Comparison of ENCODE assay signal across 13 cellular contexts in the genomic region with DNA sequence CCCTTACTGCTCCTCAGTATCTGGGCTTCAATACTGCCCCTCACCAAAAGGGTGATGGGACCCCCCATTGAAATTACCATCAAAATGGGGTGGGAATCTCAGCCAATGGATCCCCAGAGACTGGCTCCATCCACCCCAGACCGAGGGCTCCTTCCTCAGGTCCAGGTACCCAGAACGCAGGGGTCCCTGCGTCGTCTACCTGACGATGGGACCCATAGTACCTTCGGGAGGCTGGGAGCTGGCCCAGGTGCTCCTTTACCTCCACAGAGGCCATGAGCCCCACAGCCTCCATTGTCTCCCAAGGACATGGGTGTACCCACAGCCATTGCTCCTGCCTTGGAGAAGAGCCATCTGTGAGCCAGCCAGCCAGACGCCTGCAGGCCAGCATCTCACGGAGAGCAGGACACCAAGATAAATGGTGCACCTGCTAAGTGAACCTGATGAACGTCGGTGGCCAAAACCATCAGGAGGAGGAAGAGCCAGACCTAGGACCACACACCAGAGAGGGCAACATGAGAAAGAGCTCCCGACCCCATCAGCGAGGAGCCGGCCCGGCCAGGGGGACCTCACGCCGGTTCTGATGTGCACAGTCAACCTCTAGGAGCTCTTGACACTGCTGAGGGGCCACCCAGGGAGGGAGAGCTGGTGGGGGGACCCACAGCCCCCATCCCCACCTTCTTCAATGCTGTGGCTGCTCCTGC.
"Had no signal": no experiment of that assay in that cellular context is flagged by ENCODE, and none has a peak within 500 bp of the region (broad histone marks: within the 10 kb centered on the region; RNA-seq: fewer than 3 reads in every experiment).

No MANE protein-coding gene starts in this region.

- ATAC-seq: gastroesophageal sphincter; heart left ventricle; natural killer cell; stimulated activated naive CD8-positive, alpha-beta T cell treated with anti-CD3 and anti-CD28 coated beads, Interleukin-15, Interleukin-2, amounts not matched to agents 100 U/mL and 50 U/mL, for 24 hours had no signal

- H3K9me3 ChIP-seq: ascending aorta, colonic mucosa, gastroesophageal sphincter, heart left ventricle, tibial artery, uterus had no signal

- H3K4me3 ChIP-seq: ascending aorta, colonic mucosa, gastroesophageal sphincter, heart left ventricle, tibial artery, uterus had no signal

- H3K27me3 ChIP-seq: ascending aorta, colonic mucosa, uterus had no signal

- H3K4me1 ChIP-seq: ascending aorta, colonic mucosa, gastroesophageal sphincter, heart left ventricle, tibial artery, uterus had no signal

- DNase-seq: activated CD4-positive, alpha-beta T cell treated with anti-CD3 and anti-CD28 coated beads for 1 hour; activated T-cell treated with anti-CD3 and anti-CD28 coated beads, Interleukin-2, amount 50 U/mL, for 24 hours; colonic mucosa; mesendoderm; natural killer cell; stimulated activated naive CD8-positive, alpha-beta T cell treated with anti-CD3 and anti-CD28 coated beads, Interleukin-15, Interleukin-2, amounts not matched to agents 100 U/mL and 50 U/mL, for 24 hours; substantia nigra; uterus; WERI-Rb-1 had no signal

- H3K27ac ChIP-seq: ascending aorta, colonic mucosa, gastroesophageal sphincter, heart left ventricle, tibial artery, uterus, WERI-Rb-1 had no signal

- H3K36me3 ChIP-seq: ascending aorta, colonic mucosa, gastroesophageal sphincter, heart left ventricle, tibial artery, uterus, WERI-Rb-1 had no signal
